Comparison of ENCODE assay signal across 16 cellular contexts in the genomic region with DNA sequence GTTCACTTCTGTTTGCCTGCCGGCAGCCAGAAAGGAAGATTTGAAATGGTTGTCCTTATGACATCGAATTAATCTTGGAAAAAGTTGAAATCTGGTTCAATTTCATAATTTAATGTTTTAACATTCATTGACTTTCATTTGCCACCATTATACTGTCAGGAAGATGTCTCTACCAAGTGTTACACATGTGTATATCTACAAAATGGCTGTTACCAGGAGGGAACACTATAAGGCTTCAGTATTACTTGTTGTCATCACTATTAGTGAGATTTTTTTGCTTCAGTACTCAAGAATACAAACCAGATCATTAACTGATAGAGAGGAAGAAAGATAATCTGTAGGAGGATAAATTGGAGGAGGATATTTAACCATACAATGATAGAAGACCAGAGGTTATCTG.
DNase-seq lines count a peak whose midpoint lies in the region; ATAC-seq, FAIRE-seq and TF ChIP-seq lines count a peak whose summit lies in the region.
"Had no signal": no experiment of that assay in that cellular context is flagged by ENCODE, and none has a peak within 500 bp of the region (broad histone marks: within the 10 kb centered on the region; RNA-seq: fewer than 3 reads in every experiment).

No MANE protein-coding gene starts in this region.

- no TSS peak for BruUV-seq in K562 (replicated peaks; lab: Mats Ljungman, UMichigan)

- no peak for ATAC-seq in A549
- ATAC-seq in K562: no peak
- no peak for ATAC-seq in HG02678 (IDR thresholded peaks at IDR 0.05; ENCODE audit: unreplicated experiment)
- no peak for ATAC-seq in HG02763 (IDR thresholded peaks at IDR 0.05; ENCODE audit: unreplicated experiment)
- no peak for ATAC-seq in HG03342 (IDR thresholded peaks at IDR 0.05; ENCODE audit: unreplicated experiment)
- no peak for ATAC-seq in HG03025 (IDR thresholded peaks at IDR 0.05; ENCODE audit: low FRiP score, unreplicated experiment)

- H3K27me3 Mint-ChIP-seq in CD4-positive, alpha-beta memory T cell: no peaks in the 10 kb centered on the region

- H2AFZ ChIP-seq in K562 (ENCODE audit: low read depth, low read length) (peak overlapping the region; percentile 65), osteoblast (ENCODE audit: low read length) (peak overlapping the region; percentile 20)

- POLR2A ChIA-PET in A549 (lab: Yijun Ruan, JAX) (no interaction called here), K562 (lab: Yijun Ruan, JAX) (no interaction called here)
- POLR2A ChIA-PET in CD4-positive, alpha-beta memory T cell (lab: Charles Lee; ENCODE audit: partially characterized antibody): no interaction called here

- H3K36me3 ChIP-seq in CD4-positive, alpha-beta memory T cell (ENCODE audit: insufficient read depth, low read length): no peaks in the 10 kb centered on the region
- H3K36me3 ChIP-seq in K562 (ENCODE audit: control insufficient read depth, insufficient read depth, low read length) (no peaks in the 10 kb centered on the region), osteoblast (ENCODE audit: insufficient read depth, low read length) (no peaks in the 10 kb centered on the region)

- H3K9me3 Mint-ChIP-seq in CD4-positive, alpha-beta memory T cell: no peaks in the 10 kb centered on the region

- no peak overlapping the region for H3K27ac Mint-ChIP-seq in CD4-positive, alpha-beta memory T cell

- in situ Hi-C loops in K562 (cut with MboI): no loop called here

- TF ChIP-seq POLR2A in A549 (IDR thresholded peaks at IDR 0.05; ENCODE audit: low read length): no peak
- TF ChIP-seq POLR2A in K562 (conservative IDR thresholded peaks at IDR 0.05): no peak

- no peaks in the 10 kb centered on the region for H3K79me2 ChIP-seq in K562 (ENCODE audit: control insufficient read depth, insufficient read depth, low read length)
- H3K79me2 ChIP-seq in osteoblast (ENCODE audit: insufficient read depth, low read length): no peaks in the 10 kb centered on the region

- no peak for TF ChIP-seq EP300 in A549 (IDR thresholded peaks at IDR 0.05)
- TF ChIP-seq EP300 in K562 (IDR thresholded peaks at IDR 0.05; ENCODE audit: low read length): no peak

- no peak for DNase-seq in A549 (ENCODE audit: low read depth in 1 of 2, low spot score in 1 of 2)
- no peak for DNase-seq in CD4-positive, alpha-beta memory T cell
- DNase-seq in K562 (ENCODE audit: extremely low read depth in 1 of 4, low spot score in 3 of 4): no peak
- DNase-seq in osteoblast (ENCODE audit: insufficient read length, low spot score, missing footprints): no peak
- DNase-seq: DMS 273 treated with DMSO at 0.1 percent for 48 hours, NCI-H1417, NCI-H2029 treated with DMSO at 0.1 percent for 48 hours, NCI-H510A, NCI-H82 had no signal

- no peaks in the 10 kb centered on the region for H3K27me3 ChIP-seq in CD4-positive, alpha-beta memory T cell (ENCODE audit: insufficient read depth, low read length)
- H3K27me3 ChIP-seq in K562 (ENCODE audit: control insufficient read depth in 2 of 2, insufficient read depth in 2 of 2, low read length in 2 of 2) (no peaks in the 10 kb centered on the region), osteoblast (ENCODE audit: insufficient read depth, low read length) (peaks cover 8% of the 10 kb centered on the region)

- H3K36me3 Mint-ChIP-seq in CD4-positive, alpha-beta memory T cell: no peaks in the 10 kb centered on the region

- H3K27ac ChIP-seq in A549 (no peak overlapping the region), K562 (ENCODE audit: extremely low read depth, low read depth, low read length) (no peak overlapping the region), osteoblast (ENCODE audit: low read depth, low read length) (no peak overlapping the region)
- no peak overlapping the region for H3K27ac ChIP-seq in CD4-positive, alpha-beta memory T cell (ENCODE audit: low read depth, low read length)
- H3K27ac ChIP-seq: KMS-11 had no signal

- H3K4me1 Mint-ChIP-seq in CD4-positive, alpha-beta memory T cell: peaks cover 0 to 6% (median 4%) of the 10 kb centered on the region in 4 donors

- TF ChIP-seq RAD21 in A549 (conservative IDR thresholded peaks at IDR 0.05 in 1 of 2, IDR thresholded peaks at IDR 0.05 in 1 of 2) (no peak), K562 (CRISPR knock-in tag; conservative IDR thresholded peaks at IDR 0.05 in 1 of 2, IDR thresholded peaks at IDR 0.05 in 1 of 2) (no peak)

- CTCF ChIA-PET in A549 (lab: Yijun Ruan, JAX) (no interaction called here), K562 (lab: Yijun Ruan, JAX; ENCODE audit: low intra/inter-chr PET ratio) (no interaction called here)
- CTCF ChIA-PET in CD4-positive, alpha-beta memory T cell (lab: Charles Lee; ENCODE audit: partially characterized antibody): no interaction called here

- 24% methylated on average over 2 of the region's 2 CpGs for WGBS in A549 (ENCODE audit: missing lambda C conversion rate)
- WGBS in K562 (ENCODE audit: insufficient coverage, low coverage, missing lambda C conversion rate): 47% methylated on average over 2 of the region's 2 CpGs

- no peaks in the 10 kb centered on the region for H3K9me1 ChIP-seq in K562 (ENCODE audit: control insufficient read depth, insufficient read depth, low read length)

- H3K4me2 ChIP-seq in A549 (no peak overlapping the region), K562 (ENCODE audit: insufficient read depth, low read length) (no peak overlapping the region), osteoblast (ENCODE audit: insufficient read depth, low read length) (peak overlapping the region; percentile 63)
- H3K4me2 ChIP-seq: KMS-11 had no signal

- H3K9me3 ChIP-seq in A549 (no peaks in the 10 kb centered on the region), K562 (replicated peaks; ENCODE audit: control insufficient read depth, insufficient read depth, low read depth, low read length) (no peaks in the 10 kb centered on the region), osteoblast (ENCODE audit: low read depth, low read length) (no peaks in the 10 kb centered on the region)
- H3K9me3 ChIP-seq in CD4-positive, alpha-beta memory T cell (ENCODE audit: control insufficient read depth in 1 of 2, low read length in 2 of 2): no peaks in the 10 kb centered on the region

- TF ChIP-seq CTCF in A549 (IDR thresholded peaks at IDR 0.05) (no peak), K562 (IDR thresholded peaks at IDR 0.05 in 2 of 3, conservative IDR thresholded peaks at IDR 0.05 in 1 of 3; ENCODE audit: insufficient read depth in 2 of 3, low read depth in 1 of 3, low read length in 3 of 3) (no peak), osteoblast (IDR thresholded peaks at IDR 0.05; ENCODE audit: extremely low read depth, low read depth, low read length) (no peak)

- H3K9ac ChIP-seq in K562 (ENCODE audit: insufficient read depth in 1 of 2, low read depth in 2 of 2, low read length in 2 of 2): no peak overlapping the region
- H3K9ac ChIP-seq: KMS-11 had no signal

- intact Hi-C loops in CD4-positive, alpha-beta memory T cell (cut with micrococcal nuclease): no loop called here
- intact Hi-C loops in K562 (cut with micrococcal nuclease): loop anchor here (10.0 kb wide), 1 partner anchor 178 kb away; no protein-coding TSS in a partner anchor

- H3K4me1 ChIP-seq in A549 (no peaks in the 10 kb centered on the region), K562 (replicated peaks in 1 of 2; ENCODE audit: control insufficient read depth in 2 of 2, insufficient read depth in 2 of 2, low read length in 2 of 2) (peaks cover 2 to 37% of the 10 kb centered on the region in 2 experiments; a peak in 4 of 5 replicates), osteoblast (ENCODE audit: insufficient read depth, low read length) (peaks cover 15% of the 10 kb centered on the region)
- no peaks in the 10 kb centered on the region for H3K4me1 ChIP-seq in CD4-positive, alpha-beta memory T cell (ENCODE audit: insufficient read depth, low read length)

- peak overlapping the region in 5 of 8 donors; percentile 6 to 61 (median 42) for H3K4me3 Mint-ChIP-seq in CD4-positive, alpha-beta memory T cell

- H4K20me1 ChIP-seq in K562 (replicated peaks; ENCODE audit: control insufficient read depth, insufficient read depth, low read length): no peaks in the 10 kb centered on the region
- H4K20me1 ChIP-seq in osteoblast (ENCODE audit: insufficient read depth, low read length): no peaks in the 10 kb centered on the region

- no peak overlapping the region for H3K4me3 ChIP-seq in A549
- H3K4me3 ChIP-seq in CD4-positive, alpha-beta memory T cell (ENCODE audit: low read length in 2 of 2): no peak overlapping the region
- no peak overlapping the region for H3K4me3 ChIP-seq in K562
- peak overlapping the region; percentile 34 for H3K4me3 ChIP-seq in osteoblast (ENCODE audit: insufficient read depth, low read length)

- FAIRE-seq in A549 (lab: Jason Lieb, UNC) (peak; percentile 88), K562 (lab: Jason Lieb, UNC) (no peak)
- FAIRE-seq: H1, RCC 7860 had no signal

TF ChIP-seq in A549, 52 proteins besides CTCF, POLR2A, EP300 and RAD21:
- TF ChIP-seq SMC3 (IDR thresholded peaks at IDR 0.05) (no peak), HEYL (CRISPR knock-in tag; IDR thresholded peaks at IDR 0.05) (no peak), TFCP2L1 (CRISPR knock-in tag; IDR thresholded peaks at IDR 0.05) (no peak), MAZ (IDR thresholded peaks at IDR 0.05; ENCODE audit: borderline replicate concordance, low read depth, low read length) (no peak), ESRRA (IDR thresholded peaks at IDR 0.05; ENCODE audit: borderline replicate concordance, low read length) (no peak), EHF (CRISPR knock-in tag; IDR thresholded peaks at IDR 0.05) (no peak), HDAC2 (IDR thresholded peaks at IDR 0.05) (no peak), MYC (IDR thresholded peaks at IDR 0.05; ENCODE audit: borderline replicate concordance, low read length) (no peak)

TF ChIP-seq in K562, 482 proteins besides CTCF, POLR2A, EP300 and RAD21:
- TF ChIP-seq ELF4 (CRISPR knock-in tag; IDR thresholded peaks at IDR 0.05): no peak
- no peak for TF ChIP-seq TBP (optimal IDR thresholded peaks at IDR 0.05; ENCODE audit: low read depth, low read length)
- no peak for TF ChIP-seq HNRNPLL (IDR thresholded peaks at IDR 0.05; ENCODE audit: low read depth, low read length, poor library complexity, severe bottlenecking)
- TF ChIP-seq FOXJ3 (CRISPR knock-in tag; IDR thresholded peaks at IDR 0.05): no peak
- TF ChIP-seq, protein P1, sequence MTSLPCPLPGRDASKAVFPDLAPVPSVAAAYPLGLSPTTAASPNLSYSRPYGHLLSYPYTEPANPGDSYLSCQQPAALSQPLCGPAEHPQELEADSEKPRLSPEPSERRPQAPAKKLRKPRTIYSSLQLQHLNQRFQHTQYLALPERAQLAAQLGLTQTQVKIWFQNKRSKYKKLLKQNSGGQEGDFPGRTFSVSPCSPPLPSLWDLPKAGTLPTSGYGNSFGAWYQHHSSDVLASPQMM (CRISPR knock-in tag; IDR thresholded peaks at IDR 0.05): no peak
- no peak for TF ChIP-seq HDAC1 (IDR thresholded peaks at IDR 0.05)
